Comparison of ENCODE assay signal across 1 cellular context in genomic region chrX:56882581-56882980, GRCh38.
TF ChIP-seq lines count a peak whose summit lies in the region.

No MANE protein-coding gene starts in this region.

TF ChIP-seq in HEK293, 187 proteins besides CTCF, POLR2A, EP300 and RAD21 (continued from another document and continues in another):
- TF ChIP-seq ZSCAN4 (tag by site-specific recombination; IDR thresholded peaks at IDR 0.05) (no peak), ZNF202 (tag by site-specific recombination; IDR thresholded peaks at IDR 0.05; ENCODE audit: borderline replicate concordance) (peak; percentile 49; the same call in 1 of the 2 replicates), GLI4 (tag by site-specific recombination; IDR thresholded peaks at IDR 0.05) (no peak), YY2 (tag by site-specific recombination; IDR thresholded peaks at IDR 0.05) (no peak), PRDM6 (tag by site-specific recombination; IDR thresholded peaks at IDR 0.05) (no peak), ZNF629 (tag by site-specific recombination; IDR thresholded peaks at IDR 0.05) (0 out of 2 replicates have a peak, but pooled peaks have one; percentile 20), ZNF580 (tag by site-specific recombination; IDR thresholded peaks at IDR 0.05) (no peak), ZNF138 (tag by site-specific recombination; IDR thresholded peaks at IDR 0.05; ENCODE audit: borderline replicate concordance) (no peak), SCRT1 (tag by site-specific recombination; IDR thresholded peaks at IDR 0.05; ENCODE audit: borderline replicate concordance) (no peak), ZNF416 (tag by site-specific recombination; IDR thresholded peaks at IDR 0.05) (no peak), ZNF610 (tag by site-specific recombination; IDR thresholded peaks at IDR 0.05; ENCODE audit: borderline replicate concordance) (no peak), ZNF18 (tag by site-specific recombination; IDR thresholded peaks at IDR 0.05) (no peak), ZNF600 (tag by site-specific recombination; IDR thresholded peaks at IDR 0.05) (no peak), ZNF76 (tag by site-specific recombination; IDR thresholded peaks at IDR 0.05; ENCODE audit: borderline replicate concordance, low read depth) (no peak), ZNF623 (tag by site-specific recombination; IDR thresholded peaks at IDR 0.05) (peak; percentile 53), ZSCAN30 (tag by site-specific recombination; IDR thresholded peaks at IDR 0.05) (no peak), PRDM10 (tag by site-specific recombination; IDR thresholded peaks at IDR 0.05) (no peak), ZXDB (tag by site-specific recombination; IDR thresholded peaks at IDR 0.05) (peak; percentile 46; the same call in 1 of the 2 replicates), ZNF302 (tag by site-specific recombination; IDR thresholded peaks at IDR 0.05; ENCODE audit: low read depth) (no peak), ZNF155 (tag by site-specific recombination; IDR thresholded peaks at IDR 0.05) (no peak), ZNF26 (tag by site-specific recombination; IDR thresholded peaks at IDR 0.05) (no peak), ZNF112 (tag by site-specific recombination; IDR thresholded peaks at IDR 0.05) (no peak), PRDM2 (tag by site-specific recombination; IDR thresholded peaks at IDR 0.05; ENCODE audit: borderline replicate concordance) (no peak), ZNF157 (tag by site-specific recombination; IDR thresholded peaks at IDR 0.05) (no peak), ZNF148 (tag by site-specific recombination; IDR thresholded peaks at IDR 0.05; ENCODE audit: borderline replicate concordance) (no peak), HOXC10 (CRISPR knock-in tag; IDR thresholded peaks at IDR 0.05) (no peak), ZNF341 (tag by site-specific recombination; IDR thresholded peaks at IDR 0.05; ENCODE audit: low read depth) (no peak), ZNF239 (tag by site-specific recombination; IDR thresholded peaks at IDR 0.05) (no peak), IKZF3 (tag by site-specific recombination; IDR thresholded peaks at IDR 0.05) (no peak), SP3 (tag by site-specific recombination; IDR thresholded peaks at IDR 0.05) (no peak), ZBTB49 (tag by site-specific recombination; IDR thresholded peaks at IDR 0.05; ENCODE audit: low read depth) (no peak), ZNF658 (tag by site-specific recombination; IDR thresholded peaks at IDR 0.05) (no peak), ZNF391 (tag by site-specific recombination; IDR thresholded peaks at IDR 0.05; ENCODE audit: borderline replicate concordance, low read depth) (no peak), KLF8 (tag by site-specific recombination; IDR thresholded peaks at IDR 0.05) (no peak), ZNF585B (tag by site-specific recombination; IDR thresholded peaks at IDR 0.05) (no peak), ZNF214 (tag by site-specific recombination; IDR thresholded peaks at IDR 0.05; ENCODE audit: borderline replicate concordance) (no peak), ZBTB1 (tag by site-specific recombination; IDR thresholded peaks at IDR 0.05) (no peak), ZNF394 (tag by site-specific recombination; IDR thresholded peaks at IDR 0.05; ENCODE audit: borderline replicate concordance) (peak; percentile 61; the same call in 1 of the 2 replicates), ZNF114 (tag by site-specific recombination; IDR thresholded peaks at IDR 0.05) (no peak), GFI1B (tag by site-specific recombination; IDR thresholded peaks at IDR 0.05) (no peak), ZNF335 (tag by site-specific recombination; conservative IDR thresholded peaks at IDR 0.05) (no peak)
